In genomic region chr9:124792976-124793594, GRCh38 we compare ENCODE assay signal across 16 cellular contexts. TPM values are rescaled to one million over a fixed set of nuclear protein-coding genes. Genes with fewer than 3 reads are reported as not detected.
A peak's percentile ranks its signal among the peaks of the same experiment; 100 is the strongest.
DNase-seq lines count a peak whose midpoint lies in the region; TF ChIP-seq lines count a peak whose summit lies in the region.
"Had no signal": no experiment of that assay in that cellular context is flagged by ENCODE, and none has a peak within 500 bp of the region (broad histone marks: within the 10 kb centered on the region; RNA-seq: fewer than 3 reads in every experiment).

No MANE protein-coding gene starts in this region.

- DNase-seq in A172 (ENCODE audit: low spot score): peak; percentile 51
- no peak for DNase-seq in esophagus muscularis mucosa (ENCODE audit: extremely low spot score)
- no peak for DNase-seq in nephron progenitor cell
- DNase-seq in GM13977 (ENCODE audit: low spot score): no peak
- no peak for DNase-seq in pons (ENCODE audit: low spot score)
- no peak for DNase-seq in KBM-7
- DNase-seq in NOMO-1 treated with DMSO at 0.1 percent for 48 hours (lab: John Stamatoyannopoulos, UW; ENCODE audit: unreplicated experiment): no peak
- DNase-seq: activated B cell treated with CpG ODN at 0.5 μM for 24 hours; activated T-cell treated with anti-CD3 and anti-CD28 coated beads, Interleukin-2, amount 50 U/mL, for 1 hour; anterior cingulate cortex; GDM1; hypothalamus; midbrain; NCI-H526 had no signal

- intact Hi-C loops in esophagus muscularis mucosa (cut with DNase I): no loop called here

- H3K27ac ChIP-seq in HUES48 (ENCODE audit: low read depth, low read length) (peak overlapping the region; percentile 61), esophagus muscularis mucosa (replicated peaks in 1 of 4) (peak overlapping the region in 3 of 4 donors; percentile 40 to 66 (median 50))
- H3K27ac ChIP-seq: SJSA1 had no signal

- no peaks in the 10 kb centered on the region for H3K36me3 Mint-ChIP-seq in nephron progenitor cell (ENCODE audit: low read depth)

- no peak for TF ChIP-seq EP300 in esophagus muscularis mucosa (IDR thresholded peaks at IDR 0.05)

- no peaks in the 10 kb centered on the region for H3K9me3 ChIP-seq in HUES48 (ENCODE audit: control insufficient read depth, insufficient read depth, low read length)
- no peaks in the 10 kb centered on the region for H3K9me3 ChIP-seq in esophagus muscularis mucosa
- H3K9me3 ChIP-seq: SJSA1 had no signal

- 86% methylated on average over 12 of the region's 12 CpGs for whole genome bisulfite sequencing in esophagus muscularis mucosa

- in situ Hi-C loops in GM13977 (cut with MboI; ENCODE audit: low pct_unique_long_range_greater_than_20kb, low sequenced_read_pairs, unreplicated experiment): loop anchor here (10.0 to 25.0 kb wide), 2 partner anchors 52 to 569 kb away; no protein-coding TSS in a partner anchor
- in situ Hi-C loops in KBM-7 (cut with MboI; ENCODE audit: low pct_unique_long_range_greater_than_20kb, low sequenced_read_pairs): no loop called here

- TF ChIP-seq CTCF in esophagus muscularis mucosa (IDR thresholded peaks at IDR 0.05) (no peak), nephron progenitor cell (IDR thresholded peaks at IDR 0.05) (no peak), GM13977 (IDR thresholded peaks at IDR 0.05; ENCODE audit: extremely low read depth, insufficient read depth, missing control alignments) (no peak)

- H3K36me3 ChIP-seq in HUES48 (ENCODE audit: control insufficient read depth, insufficient read depth, low read length) (no peaks in the 10 kb centered on the region), esophagus muscularis mucosa (peaks cover 0 to 27% (median 12%) of the 10 kb centered on the region in 4 donors)
- H3K36me3 ChIP-seq: SJSA1 had no signal

- H3K9ac ChIP-seq in HUES48 (ENCODE audit: low read depth, low read length): no peak overlapping the region

- peak overlapping the region; percentile 86 for H3K27ac Mint-ChIP-seq in nephron progenitor cell
- H3K27ac Mint-ChIP-seq: activated B cell treated with CpG ODN at 0.5 μM for 24 hours had no signal

- no peaks in the 10 kb centered on the region for H3K4me1 ChIP-seq in HUES48 (ENCODE audit: control insufficient read depth, insufficient read depth, low read length)
- H3K4me1 ChIP-seq in esophagus muscularis mucosa: peaks cover 38 to 63% (median 50%) of the 10 kb centered on the region in 4 donors
- H3K4me1 ChIP-seq: SJSA1 had no signal

- H3K4me3 ChIP-seq in HUES48 (ENCODE audit: low read depth, low read length): no peak overlapping the region
- H3K4me3 ChIP-seq in esophagus muscularis mucosa: no peak overlapping the region
- H3K4me3 ChIP-seq: SJSA1 had no signal

- no peaks in the 10 kb centered on the region for H3K9me3 Mint-ChIP-seq in nephron progenitor cell
- H3K9me3 Mint-ChIP-seq: activated B cell treated with CpG ODN at 0.5 μM for 24 hours had no signal

- no peak overlapping the region for H3K4me3 Mint-ChIP-seq in nephron progenitor cell
- H3K4me3 Mint-ChIP-seq: activated B cell treated with CpG ODN at 0.5 μM for 24 hours had no signal

- no peaks in the 10 kb centered on the region for H3K27me3 ChIP-seq in HUES48 (ENCODE audit: control insufficient read depth, insufficient read depth, low read length)
- no peaks in the 10 kb centered on the region for H3K27me3 ChIP-seq in esophagus muscularis mucosa
- H3K27me3 ChIP-seq: SJSA1 had no signal

- H3K27me3 Mint-ChIP-seq in nephron progenitor cell (ENCODE audit: low read depth, poor library complexity): peaks cover 5% of the 10 kb centered on the region
- H3K27me3 Mint-ChIP-seq: activated B cell treated with CpG ODN at 0.5 μM for 24 hours had no signal

- TF ChIP-seq POLR2A in esophagus muscularis mucosa (IDR thresholded peaks at IDR 0.05; ENCODE audit: low read depth): no peak

- H3K4me1 Mint-ChIP-seq in nephron progenitor cell: peaks cover 40% of the 10 kb centered on the region

RNA-seq across cellular contexts. Expression of gene OLFML2A, which starts 16.2 kb away (rescaled TPM):
- 12.0 and 18.0 TPM in 2 replicates for total RNA-seq in A172 (2014; rRNA removed; shearing (Covaris generic))
- total RNA-seq in esophagus muscularis mucosa: 10 to 100 TPM; 39.0 to 98.9 (median 60.3) TPM

RNA-seq across cellular contexts. Expression of gene NR6A1, which starts 22.0 kb away (rescaled TPM):
- 0.28 and 1.2 TPM in 2 replicates for total RNA-seq in A172 (2014; rRNA removed; shearing (Covaris generic))
- 1 to 10 TPM; 1.8 to 2.8 (median 2.0) TPM for total RNA-seq in esophagus muscularis mucosa
